ENCODE assay signal across 1 cellular context in the genomic region with DNA sequence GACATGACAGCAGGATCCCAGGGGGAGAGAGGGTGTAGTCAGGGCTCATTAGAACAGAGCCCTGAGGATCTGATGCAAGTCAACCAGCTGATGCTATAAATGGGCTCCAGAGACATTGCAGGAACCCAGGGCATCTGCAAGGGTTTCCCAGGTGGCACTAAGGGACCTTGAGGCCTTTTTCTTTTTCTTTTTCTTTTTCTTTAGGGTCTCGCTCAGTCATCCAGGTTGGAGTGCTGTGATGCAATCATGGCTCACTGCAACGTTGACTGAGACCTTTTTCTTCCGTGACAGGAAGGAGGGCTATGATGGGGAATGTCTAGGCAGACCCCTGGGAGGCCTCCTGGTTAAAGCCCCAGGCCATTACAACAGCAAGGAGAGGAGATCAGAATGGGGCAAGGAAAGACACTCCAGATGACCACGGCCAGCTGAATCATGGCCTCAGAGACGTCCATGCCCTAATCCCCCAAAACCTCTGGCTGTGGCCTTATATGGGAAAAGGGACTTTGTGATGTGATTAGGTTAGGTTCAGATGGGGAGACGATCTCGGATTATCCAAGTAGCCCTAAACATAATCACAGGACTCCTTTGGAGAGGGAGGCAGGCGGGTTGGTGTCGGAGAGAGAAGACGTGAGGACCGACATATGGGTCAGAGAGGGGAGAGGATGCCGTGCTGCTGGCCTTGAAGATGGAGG.
TF ChIP-seq lines count a peak whose summit lies in the region.

No MANE protein-coding gene starts in this region.

TF ChIP-seq in WTC11, 78 proteins besides CTCF, POLR2A, EP300 and RAD21 (continued from another document):
- TF ChIP-seq ZNF512 (CRISPR knock-in tag; IDR thresholded peaks at IDR 0.05; ENCODE audit: borderline replicate concordance): no peak
TF ChIP-seq in WTC11: peak in this region for 0.
